In the genomic region with DNA sequence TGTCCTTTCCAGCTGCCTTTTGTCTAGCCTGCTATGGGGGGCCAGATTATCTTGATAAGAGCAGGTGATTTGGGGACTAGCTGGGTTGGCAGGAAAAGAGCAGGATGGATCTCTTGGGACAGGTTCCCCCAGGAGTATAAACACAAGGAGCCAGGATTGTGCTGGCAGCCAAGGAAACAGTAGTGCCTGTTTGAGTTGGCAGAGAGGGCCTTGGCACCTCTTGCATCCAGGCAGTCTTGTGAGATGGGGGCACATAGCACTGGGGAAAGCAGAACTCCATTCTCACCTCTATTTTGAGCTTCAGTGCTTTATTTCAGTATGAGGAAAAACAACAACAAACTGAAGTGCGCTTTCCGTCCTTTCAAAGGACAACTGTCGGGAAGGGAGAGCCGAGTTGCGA, we compare ENCODE assay signal across 23 cellular contexts. TPM values are rescaled to one million over a fixed set of nuclear protein-coding genes. Genes with fewer than 3 reads are reported as not detected.
A peak's percentile ranks its signal among the peaks of the same experiment; 100 is the strongest.
DNase-seq lines count a peak whose midpoint lies in the region; ATAC-seq and TF ChIP-seq lines count a peak whose summit lies in the region.
"Had no signal": no experiment of that assay in that cellular context is flagged by ENCODE, and none has a peak within 500 bp of the region (broad histone marks: within the 10 kb centered on the region; RNA-seq: fewer than 3 reads in every experiment).

No MANE protein-coding gene starts in this region.

- H3K27me3 ChIP-seq in DND-41 (ENCODE audit: insufficient read depth, low read length, poor library complexity) (no peaks in the 10 kb centered on the region), left ventricle myocardium inferior (ENCODE audit: low read depth) (no peaks in the 10 kb centered on the region), psoas muscle (ENCODE audit: insufficient read depth in 3 of 3, low read length in 2 of 3) (no peaks in the 10 kb centered on the region), SJCRH30 (no peaks in the 10 kb centered on the region)
- H3K27me3 ChIP-seq: Peyer's patch had no signal

- DNase-seq in DND-41 (no peak), left ventricle myocardium inferior (no peak), psoas muscle (no peak), SJCRH30 (no peak), middle frontal gyrus (ENCODE audit: extremely low spot score, low spot score) (no peak), NCI-H226 (no peak)
- DNase-seq: activated CD4-positive, alpha-beta T cell treated with anti-CD3 and anti-CD28 coated beads, Interleukin-2, amount 50 U/mL, for 4 hours; activated CD8-positive, alpha-beta memory T cell treated with anti-CD3 and anti-CD28 coated beads, Interleukin-2, amount 50 U/mL, for 48 hours; activated effector memory CD4-positive, alpha-beta T cell treated with Interleukin-2 at 50 U/mL for 16 hours; C1 segment of cervical spinal cord; EL; GM23248; kidney; lower lobe of right lung; NCI-H1694; NCI-H524; Peyer's patch; posterior cingulate gyrus; stimulated activated naive CD4-positive, alpha-beta T cell treated with Interleukin-2 at 50 U/mL for 16 hours had no signal

- H3K4me1 ChIP-seq in DND-41 (ENCODE audit: insufficient read depth, low read length): no peaks in the 10 kb centered on the region
- H3K4me1 ChIP-seq in left ventricle myocardium inferior: peaks cover 86% of the 10 kb centered on the region
- peaks cover 46% of the 10 kb centered on the region for H3K4me1 ChIP-seq in psoas muscle
- H3K4me1 ChIP-seq in SJCRH30: no peaks in the 10 kb centered on the region
- H3K4me1 ChIP-seq: Peyer's patch had no signal

- H2AFZ ChIP-seq in DND-41 (ENCODE audit: low read depth, low read length): no peak overlapping the region
- H2AFZ ChIP-seq: GM23248 had no signal

- TF ChIP-seq CTCF in DND-41 (IDR thresholded peaks at IDR 0.05; ENCODE audit: borderline replicate concordance, extremely low read depth, low read length, poor library complexity, severe bottlenecking) (no peak), VCaP (conservative IDR thresholded peaks at IDR 0.05) (no peak), left ventricle myocardium inferior (IDR thresholded peaks at IDR 0.05; ENCODE audit: borderline replicate concordance) (no peak), psoas muscle (IDR thresholded peaks at IDR 0.05) (no peak)

- no peaks in the 10 kb centered on the region for H3K9me3 ChIP-seq in DND-41 (ENCODE audit: insufficient read depth, low read length, severe bottlenecking)
- H3K9me3 ChIP-seq in left ventricle myocardium inferior (replicated peaks): no peaks in the 10 kb centered on the region
- H3K9me3 ChIP-seq in psoas muscle: no peaks in the 10 kb centered on the region
- H3K9me3 ChIP-seq in SJCRH30 (replicated peaks): no peaks in the 10 kb centered on the region
- H3K9me3 ChIP-seq: lower lobe of right lung, Peyer's patch, thoracic aorta had no signal

- H3K4me2 ChIP-seq in DND-41 (ENCODE audit: insufficient read depth, low read length): no peak overlapping the region

- 27 to 56% (median 29%) methylated on average over 5 of the region's 5 CpGs for WGBS in psoas muscle, 3 donors

- H3K36me3 ChIP-seq in DND-41 (ENCODE audit: insufficient read depth, low read length) (peaks cover 78% of the 10 kb centered on the region), left ventricle myocardium inferior (peaks cover 55% of the 10 kb centered on the region), psoas muscle (ENCODE audit: insufficient read depth in 1 of 2, low read depth in 1 of 2) (peaks cover 0 to 74% of the 10 kb centered on the region in 2 donors), SJCRH30 (peaks cover 31% of the 10 kb centered on the region)

- H3K4me3 ChIP-seq in DND-41 (ENCODE audit: low read depth in 1 of 2, low read length in 2 of 2): no peak overlapping the region
- H3K4me3 ChIP-seq in left ventricle myocardium inferior: peak overlapping the region; percentile 3
- no peak overlapping the region for H3K4me3 ChIP-seq in psoas muscle
- no peak overlapping the region for H3K4me3 ChIP-seq in SJCRH30
- H3K4me3 ChIP-seq: GM23248, lower lobe of right lung, Peyer's patch, thoracic aorta had no signal

- peaks cover 28% of the 10 kb centered on the region for H4K20me1 ChIP-seq in DND-41 (ENCODE audit: insufficient read depth, low read length)

- H3K27ac ChIP-seq in DND-41 (ENCODE audit: low read length): peak overlapping the region; percentile 15; the same call in 1 of the 2 replicates
- peak overlapping the region; percentile 63 for H3K27ac ChIP-seq in VCaP
- peak overlapping the region; percentile 87 for H3K27ac ChIP-seq in left ventricle myocardium inferior (replicated peaks)
- H3K27ac ChIP-seq in psoas muscle: peak overlapping the region; percentile 41
- no peak overlapping the region for H3K27ac ChIP-seq in SJCRH30
- H3K27ac ChIP-seq: epithelial cell of prostate, GM23248, lower lobe of right lung, thoracic aorta had no signal

- no peak overlapping the region for H3K9ac ChIP-seq in DND-41 (ENCODE audit: low read depth, low read length)
- H3K9ac ChIP-seq: GM23248 had no signal

- intact Hi-C loops in left ventricle myocardium inferior (cut with micrococcal nuclease): no loop called here
- intact Hi-C loops in psoas muscle (cut with DNase I): no loop called here

- H3K79me2 ChIP-seq in DND-41 (ENCODE audit: insufficient read depth, low read length): peaks cover under 1% of the 10 kb centered on the region; the same call in 1 of the 2 replicates

- no peak for ATAC-seq in DND-41 (ENCODE audit: insufficient read depth, low read depth)
- ATAC-seq in psoas muscle: peak in 1 of 4 donors; percentile 34
- ATAC-seq in HG02938 (IDR thresholded peaks at IDR 0.05; ENCODE audit: unreplicated experiment): no peak
- ATAC-seq: lower lobe of right lung had no signal

RNA-seq across cellular contexts. Expression of gene UNC119B, which starts 9.4 kb away (rescaled TPM):
- total RNA-seq in left ventricle myocardium inferior: 11.5 TPM
- 10 to 100 TPM in 1 of 4 donors, 1 to 10 TPM in 3; 7.5 to 10.9 (median 7.9) TPM for total RNA-seq in psoas muscle
- polyA plus RNA-seq in psoas muscle: 1 to 10 TPM; 4.3 to 9.4 (median 8.3) TPM
- total RNA-seq in SJCRH30 (2014; rRNA removed; shearing (Covaris generic)): 16.9 and 20.2 TPM in 2 replicates

RNA-seq across cellular contexts. Expression of gene MLEC, which starts 13.9 kb away (rescaled TPM):
- total RNA-seq in left ventricle myocardium inferior (120 TPM), psoas muscle (10 to 100 TPM; 49.2 to 63.8 (median 60.9) TPM)
- polyA plus RNA-seq in psoas muscle: 100 to 1,000 TPM in 1 of 3 donors, 10 to 100 TPM in 2; 30.7 to 102 (median 34.5) TPM
- 77.7 and 83.1 TPM in 2 replicates for total RNA-seq in SJCRH30 (2014; rRNA removed; shearing (Covaris generic))

RNA-seq across cellular contexts. Expression of gene ACADS, which starts 24.8 kb away (rescaled TPM):
- total RNA-seq in left ventricle myocardium inferior (93.8 TPM), psoas muscle (100 to 1,000 TPM in 2 of 4 donors, 10 to 100 TPM in 2; 81.9 to 109 (median 102) TPM)
- polyA plus RNA-seq in psoas muscle: 100 to 1,000 TPM; 106 to 120 (median 106) TPM
- total RNA-seq in SJCRH30 (2014; rRNA removed; shearing (Covaris generic)): 1.1 and 1.3 TPM in 2 replicates

Comparison
In these comparisons a context has a peak if more than half of its experiments do, and no peak if none do; other contexts are left out.
1. RNA of gene ACADS, which starts 24.8 kb away (total RNA-seq): 81.9 to 109 TPM in psoas muscle and 93.8 TPM in left ventricle myocardium inferior (single experiment); 1.1 to 1.3 TPM in SJCRH30; every median in the first group is over 10 times any median in the second.